ENCODE assay signal across 1 cellular context in genomic region chr9:93582115-93582514, GRCh38.
TF ChIP-seq lines count a peak whose summit lies in the region.

No MANE protein-coding gene starts in this region.

TF ChIP-seq in K562, 482 proteins besides CTCF, POLR2A, EP300 and RAD21 (continued from another document):
- TF ChIP-seq, protein P1, sequence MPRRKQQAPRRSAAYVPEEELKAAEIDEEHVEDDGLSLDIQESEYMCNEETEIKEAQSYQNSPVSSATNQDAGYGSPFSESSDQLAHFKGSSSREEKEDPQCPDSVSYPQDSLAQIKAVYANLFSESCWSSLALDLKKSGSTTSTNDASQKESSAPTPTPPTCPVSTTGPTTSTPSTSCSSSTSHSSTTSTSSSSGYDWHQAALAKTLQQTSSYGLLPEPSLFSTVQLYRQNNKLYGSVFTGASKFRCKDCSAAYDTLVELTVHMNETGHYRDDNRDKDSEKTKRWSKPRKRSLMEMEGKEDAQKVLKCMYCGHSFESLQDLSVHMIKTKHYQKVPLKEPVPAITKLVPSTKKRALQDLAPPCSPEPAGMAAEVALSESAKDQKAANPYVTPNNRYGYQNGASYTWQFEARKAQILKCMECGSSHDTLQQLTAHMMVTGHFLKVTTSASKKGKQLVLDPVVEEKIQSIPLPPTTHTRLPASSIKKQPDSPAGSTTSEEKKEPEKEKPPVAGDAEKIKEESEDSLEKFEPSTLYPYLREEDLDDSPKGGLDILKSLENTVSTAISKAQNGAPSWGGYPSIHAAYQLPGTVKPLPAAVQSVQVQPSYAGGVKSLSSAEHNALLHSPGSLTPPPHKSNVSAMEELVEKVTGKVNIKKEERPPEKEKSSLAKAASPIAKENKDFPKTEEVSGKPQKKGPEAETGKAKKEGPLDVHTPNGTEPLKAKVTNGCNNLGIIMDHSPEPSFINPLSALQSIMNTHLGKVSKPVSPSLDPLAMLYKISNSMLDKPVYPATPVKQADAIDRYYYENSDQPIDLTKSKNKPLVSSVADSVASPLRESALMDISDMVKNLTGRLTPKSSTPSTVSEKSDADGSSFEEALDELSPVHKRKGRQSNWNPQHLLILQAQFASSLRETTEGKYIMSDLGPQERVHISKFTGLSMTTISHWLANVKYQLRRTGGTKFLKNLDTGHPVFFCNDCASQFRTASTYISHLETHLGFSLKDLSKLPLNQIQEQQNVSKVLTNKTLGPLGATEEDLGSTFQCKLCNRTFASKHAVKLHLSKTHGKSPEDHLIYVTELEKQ (CRISPR knock-in tag; IDR thresholded peaks at IDR 0.05) = no peak
- TF ChIP-seq NEUROD1 (IDR thresholded peaks at IDR 0.05; ENCODE audit: borderline replicate concordance, low read depth, low read length, partially characterized antibody) (no peak), FOXA1 (IDR thresholded peaks at IDR 0.05; ENCODE audit: borderline replicate concordance) (no peak), SLC30A9 (CRISPR knock-in tag; IDR thresholded peaks at IDR 0.05) (no peak), BHLHE40 (IDR thresholded peaks at IDR 0.05; ENCODE audit: low read length) (no peak), CBX8 (IDR thresholded peaks at IDR 0.05; ENCODE audit: borderline replicate concordance, extremely low read depth, low read depth, low read length, poor library complexity, severe bottlenecking) (no peak), CSDE1 (IDR thresholded peaks at IDR 0.05) (no peak), ZFP1 (CRISPR knock-in tag; IDR thresholded peaks at IDR 0.05) (no peak), RCOR1 (IDR thresholded peaks at IDR 0.05; ENCODE audit: borderline replicate concordance in 1 of 2, low read depth in 2 of 2, low read length in 2 of 2) (no peak), PTRF (tag; IDR thresholded peaks at IDR 0.05) (no peak), PTTG1 (tag; IDR thresholded peaks at IDR 0.05; ENCODE audit: low read depth) (no peak), KLF1 (tag; IDR thresholded peaks at IDR 0.05) (no peak), SAP30 (IDR thresholded peaks at IDR 0.05; ENCODE audit: borderline replicate concordance, insufficient read depth, low read depth, low read length, poor library complexity, severe bottlenecking) (no peak), RBM25 (IDR thresholded peaks at IDR 0.05; ENCODE audit: low read depth, low read length, severe bottlenecking) (no peak), CHD1 (IDR thresholded peaks at IDR 0.05; ENCODE audit: low read length) (no peak), HCFC1 (IDR thresholded peaks at IDR 0.05; ENCODE audit: low read depth, low read length) (no peak), ZNF518B (CRISPR knock-in tag; IDR thresholded peaks at IDR 0.05) (no peak), CREB1 (IDR thresholded peaks at IDR 0.05) (no peak), CREB1 (CRISPR knock-in tag; IDR thresholded peaks at IDR 0.05) (no peak), ATF1 (CRISPR knock-in tag; IDR thresholded peaks at IDR 0.05) (no peak), ATF1 (tag; IDR thresholded peaks at IDR 0.05) (no peak)
- TF ChIP-seq, protein P2, sequence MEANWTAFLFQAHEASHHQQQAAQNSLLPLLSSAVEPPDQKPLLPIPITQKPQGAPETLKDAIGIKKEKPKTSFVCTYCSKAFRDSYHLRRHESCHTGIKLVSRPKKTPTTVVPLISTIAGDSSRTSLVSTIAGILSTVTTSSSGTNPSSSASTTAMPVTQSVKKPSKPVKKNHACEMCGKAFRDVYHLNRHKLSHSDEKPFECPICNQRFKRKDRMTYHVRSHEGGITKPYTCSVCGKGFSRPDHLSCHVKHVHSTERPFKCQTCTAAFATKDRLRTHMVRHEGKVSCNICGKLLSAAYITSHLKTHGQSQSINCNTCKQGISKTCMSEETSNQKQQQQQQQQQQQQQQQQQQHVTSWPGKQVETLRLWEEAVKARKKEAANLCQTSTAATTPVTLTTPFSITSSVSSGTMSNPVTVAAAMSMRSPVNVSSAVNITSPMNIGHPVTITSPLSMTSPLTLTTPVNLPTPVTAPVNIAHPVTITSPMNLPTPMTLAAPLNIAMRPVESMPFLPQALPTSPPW (CRISPR knock-in tag; IDR thresholded peaks at IDR 0.05) = no peak
- TF ChIP-seq, protein P3, sequence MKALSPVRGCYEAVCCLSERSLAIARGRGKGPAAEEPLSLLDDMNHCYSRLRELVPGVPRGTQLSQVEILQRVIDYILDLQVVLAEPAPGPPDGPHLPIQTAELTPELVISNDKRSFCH (CRISPR knock-in tag; IDR thresholded peaks at IDR 0.05) = no peak
- TF ChIP-seq, protein P3 (tag; IDR thresholded peaks at IDR 0.05) = no peak
